Comparison of ENCODE assay signal across 25 cellular contexts in genomic region chr1:8321612-8322011, GRCh38. TPM values are rescaled to one million over a fixed set of nuclear protein-coding genes. Genes with fewer than 3 reads are reported as not detected.
DNase-seq lines count a peak whose midpoint lies in the region; TF ChIP-seq lines count a peak whose summit lies in the region.
"Had no signal": no experiment of that assay in that cellular context is flagged by ENCODE, and none has a peak within 500 bp of the region (broad histone marks: within the 10 kb centered on the region; RNA-seq: fewer than 3 reads in every experiment).

No MANE protein-coding gene starts in this region.

- H3K36me3 ChIP-seq in WERI-Rb-1 (no peaks in the 10 kb centered on the region), neural cell (ENCODE audit: insufficient read depth, low read length) (no peaks in the 10 kb centered on the region)
- H3K36me3 ChIP-seq: BE2C; BLaER1 treated with 17β-estradiol and CSF1 and Interleukin-3, amounts not matched to agents 10 nM and 100 nM had no signal

- peaks cover 4% of the 10 kb centered on the region for H3F3A ChIP-seq in neural cell (ENCODE audit: insufficient read depth, low read length, poor library complexity, severe bottlenecking)

- H3K27ac ChIP-seq in WERI-Rb-1 (0 out of 2 replicates have a peak overlapping the region, but pooled peaks have one; percentile 22), neural cell (ENCODE audit: low read length) (peak overlapping the region; percentile 8)
- H3K27ac ChIP-seq: A549; BLaER1 treated with 17β-estradiol and CSF1 and Interleukin-3, amounts not matched to agents 10 nM and 100 nM; GM23248 had no signal

- H3K27me3 Mint-ChIP-seq in activated CD4-positive, alpha-beta T cell treated with anti-CD3 and anti-CD28 coated beads, Interleukin-2, amount 10 ng/mL, durations not matched to agents 24 days and 14 days: peaks cover 22% of the 10 kb centered on the region
- H3K27me3 Mint-ChIP-seq: CD4-positive, alpha-beta T cell had no signal

- CTCF ChIA-PET in HEK293T (lab: Yijun Ruan, JAX): no interaction called here

- H3K27me3 ChIP-seq in WERI-Rb-1 (ENCODE audit: insufficient read depth, low read depth, severe bottlenecking) (no peaks in the 10 kb centered on the region), neural cell (ENCODE audit: insufficient read depth, low read depth, low read length) (no peaks in the 10 kb centered on the region)
- H3K27me3 ChIP-seq: BE2C had no signal

- POLR2A ChIA-PET in HEK293T (lab: Yijun Ruan, JAX): no interaction called here

- no peak for TF ChIP-seq EP300 in neural cell (conservative IDR thresholded peaks at IDR 0.05; ENCODE audit: poor library complexity, severe bottlenecking)

- peak overlapping the region; percentile 36 for H3K4me2 ChIP-seq in neural cell (ENCODE audit: low read length)
- H3K4me2 ChIP-seq: A549 had no signal

- peaks cover 11% of the 10 kb centered on the region for H3K4me1 Mint-ChIP-seq in activated CD4-positive, alpha-beta T cell treated with anti-CD3 and anti-CD28 coated beads, Interleukin-2, amount 10 ng/mL, durations not matched to agents 24 days and 14 days

- no peak for DNase-seq in activated CD4-positive, alpha-beta T cell treated with anti-CD3 and anti-CD28 coated beads, Interleukin-2, amount 10 ng/mL, durations not matched to agents 24 days and 14 days
- DNase-seq in activated CD4-positive, alpha-beta T cell treated with anti-CD3 and anti-CD28 coated beads for 48 hours: no peak
- DNase-seq in stimulated activated CD4-positive, alpha-beta T cell treated with anti-CD3 and anti-CD28 coated beads, Interleukin-4, amount 100 ng/mL, for 24 hours: peak; percentile 10
- no peak for DNase-seq in stimulated activated CD4-positive, alpha-beta T cell treated with anti-CD3 and anti-CD28 coated beads, Interleukin-1b, Interleukin-23, amount 100 ng/mL, for 48 hours
- DNase-seq in WERI-Rb-1: no peak
- DNase-seq in HEK293T (ENCODE audit: extremely low spot score): no peak
- DNase-seq: 8988T; ACHN; AML-193; BE2C; CD4-positive, alpha-beta T cell; CD8-positive, alpha-beta memory T cell; DMS 273 treated with DMSO at 0.1 percent for 48 hours; DMS79; EL; GDM1; GM23248; H7; HCEC 1CT; HFFc6 had no signal

- H3K4me3 Mint-ChIP-seq in activated CD4-positive, alpha-beta T cell treated with anti-CD3 and anti-CD28 coated beads, Interleukin-2, amount 10 ng/mL, durations not matched to agents 24 days and 14 days: no peak overlapping the region
- H3K4me3 Mint-ChIP-seq: CD4-positive, alpha-beta T cell; HFFc6 had no signal

- H3K9ac ChIP-seq in neural cell (ENCODE audit: low read length): no peak overlapping the region
- H3K9ac ChIP-seq: BLaER1 treated with 17β-estradiol and CSF1 and Interleukin-3, amounts not matched to agents 10 nM and 100 nM; GM23248 had no signal

- peaks cover 3% of the 10 kb centered on the region for H3K79me2 ChIP-seq in neural cell (replicated peaks; ENCODE audit: insufficient read depth, low read length)

- no peaks in the 10 kb centered on the region for H4K20me1 ChIP-seq in neural cell (ENCODE audit: insufficient read depth)

- intact Hi-C loops in activated CD4-positive, alpha-beta T cell treated with anti-CD3 and anti-CD28 coated beads, Interleukin-2, amount 10 ng/mL, durations not matched to agents 24 days and 14 days (cut with micrococcal nuclease): no loop called here

- H3K4me3 ChIP-seq in WERI-Rb-1 (ENCODE audit: low read depth, low read length) (no peak overlapping the region), neural cell (ENCODE audit: low read length) (peak overlapping the region; percentile 41)
- H3K4me3 ChIP-seq: A549; BLaER1 treated with 17β-estradiol and CSF1 and Interleukin-3, amounts not matched to agents 10 nM and 100 nM; GM12878; GM23248 had no signal

- peak overlapping the region; percentile 9 for H3K27ac Mint-ChIP-seq in activated CD4-positive, alpha-beta T cell treated with anti-CD3 and anti-CD28 coated beads, Interleukin-2, amount 10 ng/mL, durations not matched to agents 24 days and 14 days
- H3K27ac Mint-ChIP-seq: CD14-positive monocyte; CD4-positive, alpha-beta T cell; HFFc6 had no signal

- H2AFZ ChIP-seq in neural cell (ENCODE audit: low read depth, low read length): no peak overlapping the region
- H2AFZ ChIP-seq: GM23248 had no signal

- H3K9me3 ChIP-seq in WERI-Rb-1 (ENCODE audit: severe bottlenecking) (no peaks in the 10 kb centered on the region), neural cell (ENCODE audit: low read length) (no peaks in the 10 kb centered on the region)
- H3K9me3 ChIP-seq: A549; BE2C; BLaER1 treated with 17β-estradiol and CSF1 and Interleukin-3, amounts not matched to agents 10 nM and 100 nM had no signal

- no peaks in the 10 kb centered on the region for H3K9me2 ChIP-seq in neural cell (ENCODE audit: insufficient read depth, low read length)

- H3K36me3 Mint-ChIP-seq in activated CD4-positive, alpha-beta T cell treated with anti-CD3 and anti-CD28 coated beads, Interleukin-2, amount 10 ng/mL, durations not matched to agents 24 days and 14 days (ENCODE audit: low read depth): peaks cover 2% of the 10 kb centered on the region

- TF ChIP-seq CTCF in WERI-Rb-1 (IDR thresholded peaks at IDR 0.05; ENCODE audit: low read depth, low read length) (no peak), neural cell (IDR thresholded peaks at IDR 0.05; ENCODE audit: poor library complexity, severe bottlenecking) (no peak)

- no peak for TF ChIP-seq RAD21 in neural cell (conservative IDR thresholded peaks at IDR 0.05)

- peaks cover 8% of the 10 kb centered on the region for H3K9me3 Mint-ChIP-seq in activated CD4-positive, alpha-beta T cell treated with anti-CD3 and anti-CD28 coated beads, Interleukin-2, amount 10 ng/mL, durations not matched to agents 24 days and 14 days
- H3K9me3 Mint-ChIP-seq: CD4-positive, alpha-beta T cell; HFFc6 had no signal

TF ChIP-seq in neural cell, 6 proteins besides CTCF, POLR2A, EP300 and RAD21 (continues in another document):
- TF ChIP-seq TAF1 (IDR thresholded peaks at IDR 0.05; ENCODE audit: low read depth) (no peak), SMC3 (conservative IDR thresholded peaks at IDR 0.05; ENCODE audit: poor library complexity) (no peak), EZH2 (IDR thresholded peaks at IDR 0.05; ENCODE audit: borderline replicate concordance, insufficient read depth, low read length, poor library complexity, severe bottlenecking) (no peak)
- TF ChIP-seq, protein P1, sequence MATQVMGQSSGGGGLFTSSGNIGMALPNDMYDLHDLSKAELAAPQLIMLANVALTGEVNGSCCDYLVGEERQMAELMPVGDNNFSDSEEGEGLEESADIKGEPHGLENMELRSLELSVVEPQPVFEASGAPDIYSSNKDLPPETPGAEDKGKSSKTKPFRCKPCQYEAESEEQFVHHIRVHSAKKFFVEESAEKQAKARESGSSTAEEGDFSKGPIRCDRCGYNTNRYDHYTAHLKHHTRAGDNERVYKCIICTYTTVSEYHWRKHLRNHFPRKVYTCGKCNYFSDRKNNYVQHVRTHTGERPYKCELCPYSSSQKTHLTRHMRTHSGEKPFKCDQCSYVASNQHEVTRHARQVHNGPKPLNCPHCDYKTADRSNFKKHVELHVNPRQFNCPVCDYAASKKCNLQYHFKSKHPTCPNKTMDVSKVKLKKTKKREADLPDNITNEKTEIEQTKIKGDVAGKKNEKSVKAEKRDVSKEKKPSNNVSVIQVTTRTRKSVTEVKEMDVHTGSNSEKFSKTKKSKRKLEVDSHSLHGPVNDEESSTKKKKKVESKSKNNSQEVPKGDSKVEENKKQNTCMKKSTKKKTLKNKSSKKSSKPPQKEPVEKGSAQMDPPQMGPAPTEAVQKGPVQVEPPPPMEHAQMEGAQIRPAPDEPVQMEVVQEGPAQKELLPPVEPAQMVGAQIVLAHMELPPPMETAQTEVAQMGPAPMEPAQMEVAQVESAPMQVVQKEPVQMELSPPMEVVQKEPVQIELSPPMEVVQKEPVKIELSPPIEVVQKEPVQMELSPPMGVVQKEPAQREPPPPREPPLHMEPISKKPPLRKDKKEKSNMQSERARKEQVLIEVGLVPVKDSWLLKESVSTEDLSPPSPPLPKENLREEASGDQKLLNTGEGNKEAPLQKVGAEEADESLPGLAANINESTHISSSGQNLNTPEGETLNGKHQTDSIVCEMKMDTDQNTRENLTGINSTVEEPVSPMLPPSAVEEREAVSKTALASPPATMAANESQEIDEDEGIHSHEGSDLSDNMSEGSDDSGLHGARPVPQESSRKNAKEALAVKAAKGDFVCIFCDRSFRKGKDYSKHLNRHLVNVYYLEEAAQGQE (IDR thresholded peaks at IDR 0.05; ENCODE audit: borderline replicate concordance): no peak

TF ChIP-seq in HEK293T, 16 proteins besides CTCF, POLR2A, EP300 and RAD21:
- TF ChIP-seq, protein P2, sequence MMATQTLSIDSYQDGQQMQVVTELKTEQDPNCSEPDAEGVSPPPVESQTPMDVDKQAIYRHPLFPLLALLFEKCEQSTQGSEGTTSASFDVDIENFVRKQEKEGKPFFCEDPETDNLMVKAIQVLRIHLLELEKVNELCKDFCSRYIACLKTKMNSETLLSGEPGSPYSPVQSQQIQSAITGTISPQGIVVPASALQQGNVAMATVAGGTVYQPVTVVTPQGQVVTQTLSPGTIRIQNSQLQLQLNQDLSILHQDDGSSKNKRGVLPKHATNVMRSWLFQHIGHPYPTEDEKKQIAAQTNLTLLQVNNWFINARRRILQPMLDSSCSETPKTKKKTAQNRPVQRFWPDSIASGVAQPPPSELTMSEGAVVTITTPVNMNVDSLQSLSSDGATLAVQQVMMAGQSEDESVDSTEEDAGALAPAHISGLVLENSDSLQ (IDR thresholded peaks at IDR 0.05): no peak
- no peak for TF ChIP-seq NFRKB (IDR thresholded peaks at IDR 0.05)
- TF ChIP-seq HDGF (IDR thresholded peaks at IDR 0.05; ENCODE audit: borderline replicate concordance): no peak
- no peak for TF ChIP-seq FOXM1 (IDR thresholded peaks at IDR 0.05; ENCODE audit: borderline replicate concordance)
- no peak for TF ChIP-seq SP1 (IDR thresholded peaks at IDR 0.05)
- no peak for TF ChIP-seq TARDBP (IDR thresholded peaks at IDR 0.05)
- no peak for TF ChIP-seq ZNF384 (IDR thresholded peaks at IDR 0.05)
- TF ChIP-seq LEF1 (IDR thresholded peaks at IDR 0.05; ENCODE audit: borderline replicate concordance): no peak
- TF ChIP-seq ARNT (IDR thresholded peaks at IDR 0.05): no peak

RNA-seq across cellular contexts. Expression of gene SLC45A1, which starts 3.7 kb away (rescaled TPM):
- total RNA-seq in activated CD4-positive, alpha-beta T cell treated with anti-CD3 and anti-CD28 coated beads, Interleukin-2, amount 10 ng/mL, durations not matched to agents 24 days and 14 days: 0.12 and 0.38 TPM in 2 replicates
- 7.1 and 13.7 TPM in 2 replicates for polyA plus RNA-seq in neural cell
- 9.7 and 10.2 TPM in 2 replicates for polyA minus RNA-seq in neural cell
- polyA plus RNA-seq: CD14-positive monocyte had no signal
